ENCODE assay signal across 27 cellular contexts in the genomic region with DNA sequence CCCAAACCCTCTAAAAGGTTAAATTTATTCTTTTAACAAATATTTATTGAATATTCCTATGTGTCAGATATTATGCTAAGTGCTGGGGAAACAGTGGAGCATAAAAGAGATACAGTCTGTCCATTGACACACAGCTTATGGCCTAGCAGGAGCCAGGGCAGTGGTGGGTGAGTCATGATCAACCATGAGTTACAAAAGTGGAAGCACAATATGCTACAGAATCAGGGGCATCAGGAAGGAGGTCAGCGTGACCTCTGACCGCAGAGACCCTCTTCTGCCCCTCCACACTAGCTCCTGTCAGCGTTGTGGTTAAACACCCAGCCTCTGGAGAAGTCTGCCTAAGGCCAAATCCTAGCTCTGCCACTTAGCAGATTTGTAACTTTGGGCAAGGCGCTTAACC. TPM values are rescaled to one million over a fixed set of nuclear protein-coding genes. Genes with fewer than 3 reads are reported as not detected.
A peak's percentile ranks its signal among the peaks of the same experiment; 100 is the strongest.
DNase-seq lines count a peak whose midpoint lies in the region; ATAC-seq and TF ChIP-seq lines count a peak whose summit lies in the region.
"Had no signal": no experiment of that assay in that cellular context is flagged by ENCODE, and none has a peak within 500 bp of the region (broad histone marks: within the 10 kb centered on the region; RNA-seq: fewer than 3 reads in every experiment).

No MANE protein-coding gene starts in this region.

- no peak overlapping the region for H3K27ac Mint-ChIP-seq in activated T-cell treated with anti-CD3 and anti-CD28 coated beads, Interleukin-2, amount 50 U/mL, for 72 hours
- H3K27ac Mint-ChIP-seq: activated naive CD4-positive, alpha-beta T cell treated with anti-CD3 and anti-CD28 coated beads for 36 hours; activated T-helper 1 cell treated with anti-CD3 and anti-CD28 coated beads, Interleukin-12 subunit alpha, Interleukin-12 subunit beta, Interleukin-2, Interleukin-4 antibody, amounts not matched to agents 30 ng/mL and 10 ng/mL and 1 ng/mL, durations not matched to agents 14 hours and 24 hours and 36 hours; brain; CD4-positive, CD25-positive, alpha-beta regulatory T cell; stimulated activated naive CD8-positive, alpha-beta T cell treated with anti-CD3 and anti-CD28 coated beads, Interleukin-15, amount 100 ng/mL, for 72 hours had no signal

- H3K4me3 Mint-ChIP-seq in activated T-cell treated with anti-CD3 and anti-CD28 coated beads, Interleukin-2, amount 50 U/mL, for 72 hours = no peak overlapping the region
- H3K4me3 Mint-ChIP-seq: activated naive CD4-positive, alpha-beta T cell treated with anti-CD3 and anti-CD28 coated beads for 36 hours; activated T-helper 1 cell treated with anti-CD3 and anti-CD28 coated beads, Interleukin-12 subunit alpha, Interleukin-12 subunit beta, Interleukin-2, Interleukin-4 antibody, amounts not matched to agents 30 ng/mL and 10 ng/mL and 1 ng/mL, durations not matched to agents 14 hours and 24 hours and 36 hours; brain; CD4-positive, CD25-positive, alpha-beta regulatory T cell; stimulated activated naive CD8-positive, alpha-beta T cell treated with anti-CD3 and anti-CD28 coated beads, Interleukin-15, amount 100 ng/mL, for 72 hours had no signal

- DNase-seq in HCEC 1CT = peak; percentile 20
- peak; percentile 43 for DNase-seq in OCI-M1 (lab: John Stamatoyannopoulos, UW)
- peak; percentile 35 for DNase-seq in fibroblast of mammary gland (ENCODE audit: low read depth)
- DNase-seq in posterior vena cava (ENCODE audit: low spot score) = peak; percentile 5
- no peak for DNase-seq in activated T-cell treated with anti-CD3 and anti-CD28 coated beads, Interleukin-2, amount 50 U/mL, for 72 hours
- no peak for DNase-seq in HuH-7 (ENCODE audit: low spot score)
- DNase-seq: activated CD4-positive, alpha-beta T cell treated with anti-CD3 and anti-CD28 coated beads, Interleukin-2, amount 50 U/mL, for 48 hours; activated naive CD4-positive, alpha-beta T cell treated with anti-CD3 and anti-CD28 coated beads for 36 hours; CD4-positive, CD25-positive, alpha-beta regulatory T cell; EL; heart left ventricle; NCI-H1417; NCI-H2107; NCI-H446; NCI-H82; SJCRH30; stimulated activated CD8-positive, alpha-beta memory T cell treated with anti-CD3 and anti-CD28 coated beads, Interleukin-4, amount 100 ng/mL, for 48 hours; stimulated activated naive CD8-positive, alpha-beta T cell treated with anti-CD3 and anti-CD28 coated beads, Interleukin-15, amount 100 ng/mL, for 72 hours; thyroid gland had no signal

- H3K27me3 Mint-ChIP-seq in activated T-cell treated with anti-CD3 and anti-CD28 coated beads, Interleukin-2, amount 50 U/mL, for 72 hours (ENCODE audit: low read depth) = peaks cover 46% of the 10 kb centered on the region

- peaks cover 8% of the 10 kb centered on the region for H3K4me1 Mint-ChIP-seq in activated T-cell treated with anti-CD3 and anti-CD28 coated beads, Interleukin-2, amount 50 U/mL, for 72 hours (ENCODE audit: low read depth)

- H3K36me3 Mint-ChIP-seq in activated T-cell treated with anti-CD3 and anti-CD28 coated beads, Interleukin-2, amount 50 U/mL, for 72 hours (ENCODE audit: insufficient read depth in 2 of 2) = no peaks in the 10 kb centered on the region
- H3K36me3 Mint-ChIP-seq: brain; CD4-positive, CD25-positive, alpha-beta regulatory T cell had no signal

- no peak overlapping the region for H3K4me3 ChIP-seq in fibroblast of mammary gland (ENCODE audit: control insufficient read depth, low read depth, low read length)
- H3K4me3 ChIP-seq: heart left ventricle, prostate gland, SJCRH30, thyroid gland had no signal

- no peaks in the 10 kb centered on the region for H3K9me3 Mint-ChIP-seq in activated T-cell treated with anti-CD3 and anti-CD28 coated beads, Interleukin-2, amount 50 U/mL, for 72 hours
- H3K9me3 Mint-ChIP-seq: activated naive CD4-positive, alpha-beta T cell treated with anti-CD3 and anti-CD28 coated beads for 36 hours; activated T-helper 1 cell treated with anti-CD3 and anti-CD28 coated beads, Interleukin-12 subunit alpha, Interleukin-12 subunit beta, Interleukin-2, Interleukin-4 antibody, amounts not matched to agents 30 ng/mL and 10 ng/mL and 1 ng/mL, durations not matched to agents 14 hours and 24 hours and 36 hours; stimulated activated naive CD8-positive, alpha-beta T cell treated with anti-CD3 and anti-CD28 coated beads, Interleukin-15, amount 100 ng/mL, for 72 hours had no signal

- intact Hi-C loops in posterior vena cava (cut with DNase I) = loop anchor here in 1 of 2 donors (10.0 kb wide), 1 partner anchor 362 kb away; no protein-coding TSS in a partner anchor

- TF ChIP-seq CTCF in fibroblast of mammary gland (conservative IDR thresholded peaks at IDR 0.05; ENCODE audit: control insufficient read depth, insufficient read depth, low read depth, low read length) = no peak

- no peak for ATAC-seq in activated CD4-positive, CD25-positive, alpha-beta regulatory T cell treated with anti-CD3 and anti-CD28 coated beads, Interleukin-2, amount 50 U/mL, for 24 hours
- no peak for ATAC-seq in activated T-cell treated with anti-CD3 and anti-CD28 coated beads, Interleukin-2, amount 50 U/mL, for 72 hours (replicated peaks in 1 of 2)
- ATAC-seq in GM21360 (IDR thresholded peaks at IDR 0.05; ENCODE audit: unreplicated experiment) = no peak
- ATAC-seq: heart left ventricle; left lobe of liver; stimulated activated naive CD8-positive, alpha-beta T cell treated with anti-CD3 and anti-CD28 coated beads, Interleukin-15, amount 100 ng/mL, for 72 hours had no signal

RNA-seq across cellular contexts. Expression of gene PPP1R1A, which starts 4.7 kb away (rescaled TPM):
- 1 to 10 TPM; 3.7 to 7.4 TPM for total RNA-seq in posterior vena cava
- not detected for total RNA-seq in activated T-cell treated with anti-CD3 and anti-CD28 coated beads, Interleukin-2, amount 50 U/mL, for 72 hours
- total RNA-seq: activated naive CD4-positive, alpha-beta T cell treated with anti-CD3 and anti-CD28 coated beads for 36 hours; activated T-helper 1 cell treated with anti-CD3 and anti-CD28 coated beads, Interleukin-12 subunit alpha, Interleukin-12 subunit beta, Interleukin-2, Interleukin-4 antibody, amounts not matched to agents 30 ng/mL and 10 ng/mL and 1 ng/mL, durations not matched to agents 14 hours and 24 hours and 36 hours; CD4-positive, CD25-positive, alpha-beta regulatory T cell; SJCRH30 had no signal

RNA-seq across cellular contexts. Expression of gene LACRT, which starts 41.6 kb away (rescaled TPM):
- not detected for total RNA-seq in posterior vena cava
- total RNA-seq in activated T-cell treated with anti-CD3 and anti-CD28 coated beads, Interleukin-2, amount 50 U/mL, for 72 hours = not detected
- total RNA-seq: activated naive CD4-positive, alpha-beta T cell treated with anti-CD3 and anti-CD28 coated beads for 36 hours; activated T-helper 1 cell treated with anti-CD3 and anti-CD28 coated beads, Interleukin-12 subunit alpha, Interleukin-12 subunit beta, Interleukin-2, Interleukin-4 antibody, amounts not matched to agents 30 ng/mL and 10 ng/mL and 1 ng/mL, durations not matched to agents 14 hours and 24 hours and 36 hours; CD4-positive, CD25-positive, alpha-beta regulatory T cell; heart left ventricle; left lobe of liver; mesenteric fat pad; prostate gland; SJCRH30; skeletal muscle tissue; thyroid gland had no signal

RNA-seq across cellular contexts. Expression of gene PDE1B, which starts 43.7 kb away (rescaled TPM):
- 10 to 100 TPM in 1 of 2 donors, 1 to 10 TPM in 1; 9.6 to 25.1 TPM for total RNA-seq in posterior vena cava
- 10 to 100 TPM; 10.9 to 15.3 TPM for total RNA-seq in activated T-cell treated with anti-CD3 and anti-CD28 coated beads, Interleukin-2, amount 50 U/mL, for 72 hours
- total RNA-seq: SJCRH30 had no signal

RNA-seq across cellular contexts. Expression of gene DCD, which starts 55.0 kb away (rescaled TPM):
- total RNA-seq in posterior vena cava = not detected
- total RNA-seq in activated T-cell treated with anti-CD3 and anti-CD28 coated beads, Interleukin-2, amount 50 U/mL, for 72 hours = not detected
- total RNA-seq: activated naive CD4-positive, alpha-beta T cell treated with anti-CD3 and anti-CD28 coated beads for 36 hours; activated T-helper 1 cell treated with anti-CD3 and anti-CD28 coated beads, Interleukin-12 subunit alpha, Interleukin-12 subunit beta, Interleukin-2, Interleukin-4 antibody, amounts not matched to agents 30 ng/mL and 10 ng/mL and 1 ng/mL, durations not matched to agents 14 hours and 24 hours and 36 hours; CD4-positive, CD25-positive, alpha-beta regulatory T cell; heart left ventricle; left lobe of liver; mesenteric fat pad; SJCRH30; skeletal muscle tissue; thyroid gland had no signal

Comparison
In these comparisons a context has a peak if more than half of its experiments do, and no peak if none do; other contexts are left out.
1. DNase-seq: peak in HCEC 1CT (single experiment), OCI-M1 (single experiment), fibroblast of mammary gland (single experiment) and posterior vena cava (single experiment); none in activated T-cell treated with anti-CD3 and anti-CD28 coated beads, Interleukin-2, amount 50 U/mL, for 72 hours (0 of 2) and HuH-7 (single experiment).
2. RNA of gene PPP1R1A, which starts 4.7 kb away (total RNA-seq): 3.7 to 7.4 TPM in posterior vena cava; not detected in activated T-cell treated with anti-CD3 and anti-CD28 coated beads, Interleukin-2, amount 50 U/mL, for 72 hours; every median in the first group is over 4 times any median in the second.